Comparison of ENCODE assay signal across 10 cellular contexts in the genomic region with DNA sequence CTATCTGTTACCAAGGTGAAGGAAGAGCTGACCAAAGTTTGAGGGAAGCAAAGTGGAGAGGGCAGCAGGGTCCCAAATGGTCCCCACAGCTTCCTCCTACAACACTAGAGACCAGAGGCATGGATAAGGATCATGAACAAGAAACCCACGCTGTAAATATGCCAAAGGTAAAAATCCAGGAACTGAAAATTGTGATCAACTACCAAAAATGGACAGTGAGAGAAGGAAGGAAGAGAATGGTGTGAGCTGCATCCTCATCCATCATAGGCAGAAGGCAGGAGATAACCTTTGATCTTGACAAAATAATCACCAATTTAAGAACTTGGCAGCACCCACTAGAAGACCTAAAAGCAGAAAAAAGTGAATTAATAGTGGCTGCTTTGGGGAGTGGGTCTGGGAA.
DNase-seq lines count a peak whose midpoint lies in the region; ATAC-seq, FAIRE-seq and TF ChIP-seq lines count a peak whose summit lies in the region.
"Had no signal": no experiment of that assay in that cellular context is flagged by ENCODE, and none has a peak within 500 bp of the region (broad histone marks: within the 10 kb centered on the region; RNA-seq: fewer than 3 reads in every experiment).

No MANE protein-coding gene starts in this region.

- no peak for TF ChIP-seq EP300 in A549 (IDR thresholded peaks at IDR 0.05)

- H3K4me1 Mint-ChIP-seq in activated CD8-positive, alpha-beta T cell treated with anti-CD3 and anti-CD28 coated beads for 36 hours (ENCODE audit: low read depth): peaks cover 87% of the 10 kb centered on the region
- peaks cover 68 to 96% (median 90%) of the 10 kb centered on the region in 7 donors for H3K4me1 Mint-ChIP-seq in naive thymus-derived CD4-positive, alpha-beta T cell

- no peaks in the 10 kb centered on the region for H3K9me2 ChIP-seq in GM23248 (ENCODE audit: insufficient read depth)

- in situ Hi-C loops in GM23248 (cut with MboI): no loop called here

- CTCF ChIA-PET in A549 (lab: Yijun Ruan, JAX): interaction anchor here (0.7 to 16.2 kb wide), 10 partner anchors 7 to 219 kb away, joined by 3 to 488 read pairs (median 8); no protein-coding TSS in a partner anchor
- CTCF ChIA-PET in activated CD8-positive, alpha-beta T cell treated with anti-CD3 and anti-CD28 coated beads for 36 hours (lab: Charles Lee): interaction anchor here (0.7 to 3.1 kb wide), 12 partner anchors 7 to 84 kb away, joined by 3 to 16 read pairs (median 4); no protein-coding TSS in a partner anchor
- CTCF ChIA-PET in naive thymus-derived CD4-positive, alpha-beta T cell (lab: Charles Lee): interaction anchor here (1.2 to 2.5 kb wide), 4 partner anchors 8 to 19 kb away, joined by 4 to 11 read pairs (median 5); no protein-coding TSS in a partner anchor

- no peaks in the 10 kb centered on the region for H3K27me3 ChIP-seq in naive thymus-derived CD4-positive, alpha-beta T cell (ENCODE audit: control insufficient read depth in 2 of 2, insufficient read depth in 2 of 2, low read length in 2 of 2)
- H3K27me3 ChIP-seq in GM23248 (replicated peaks; ENCODE audit: insufficient read depth): no peaks in the 10 kb centered on the region

- TF ChIP-seq POLR2A in A549 (IDR thresholded peaks at IDR 0.05; ENCODE audit: low read length): no peak

- ATAC-seq in A549 (no peak), GM21529 (IDR thresholded peaks at IDR 0.05; ENCODE audit: unreplicated experiment) (no peak), HG02884 (IDR thresholded peaks at IDR 0.05; ENCODE audit: unreplicated experiment) (no peak)
- ATAC-seq in activated CD8-positive, alpha-beta T cell treated with anti-CD3 and anti-CD28 coated beads for 36 hours: no peak
- no peak for ATAC-seq in naive thymus-derived CD4-positive, alpha-beta T cell

- H3F3A ChIP-seq in GM23248 (ENCODE audit: insufficient read depth): peaks cover 11% of the 10 kb centered on the region; the same call in 1 of the 2 replicates

- H3K9me3 ChIP-seq in A549: no peaks in the 10 kb centered on the region
- no peaks in the 10 kb centered on the region for H3K9me3 ChIP-seq in naive thymus-derived CD4-positive, alpha-beta T cell (ENCODE audit: control insufficient read depth in 2 of 3, low read length in 3 of 3)
- H3K9me3 ChIP-seq in GM23248 (ENCODE audit: low read depth): no peaks in the 10 kb centered on the region

- peaks cover 5% of the 10 kb centered on the region for H3K36me3 Mint-ChIP-seq in activated CD8-positive, alpha-beta T cell treated with anti-CD3 and anti-CD28 coated beads for 36 hours (ENCODE audit: low read depth)
- H3K36me3 Mint-ChIP-seq in naive thymus-derived CD4-positive, alpha-beta T cell: peaks cover 0 to 8% (median 0%) of the 10 kb centered on the region in 5 donors

- H3K4me1 ChIP-seq in A549 (peaks cover 49% of the 10 kb centered on the region), GM23248 (ENCODE audit: insufficient read depth) (peaks cover 30% of the 10 kb centered on the region)
- H3K4me1 ChIP-seq in naive thymus-derived CD4-positive, alpha-beta T cell (ENCODE audit: control insufficient read depth in 2 of 2, insufficient read depth in 2 of 2, low read length in 2 of 2): peaks cover 79 to 80% of the 10 kb centered on the region in 2 donors

- intact Hi-C loops in activated CD8-positive, alpha-beta T cell treated with anti-CD3 and anti-CD28 coated beads for 36 hours (cut with micrococcal nuclease): no loop called here
- intact Hi-C loops in naive thymus-derived CD4-positive, alpha-beta T cell (cut with micrococcal nuclease): loop anchor here in 1 of 2 donors (5.0 kb wide), 1 partner anchor 126 kb away; a partner anchor contains a TSS

- no peak for TF ChIP-seq RAD21 in A549 (conservative IDR thresholded peaks at IDR 0.05 in 1 of 2, IDR thresholded peaks at IDR 0.05 in 1 of 2)

- no peak overlapping the region for H3K4me3 ChIP-seq in A549
- peak overlapping the region; percentile 50 for H3K4me3 ChIP-seq in GM12864 (ENCODE audit: low read depth, low read length)
- H3K4me3 ChIP-seq in naive thymus-derived CD4-positive, alpha-beta T cell (ENCODE audit: low read length): peak overlapping the region; percentile 27
- H3K4me3 ChIP-seq in GM23248: no peak overlapping the region

- no peaks in the 10 kb centered on the region for H3K9me3 Mint-ChIP-seq in activated CD8-positive, alpha-beta T cell treated with anti-CD3 and anti-CD28 coated beads for 36 hours
- no peaks in the 10 kb centered on the region for H3K9me3 Mint-ChIP-seq in naive thymus-derived CD4-positive, alpha-beta T cell

- no peak for FAIRE-seq in A549 (lab: Jason Lieb, UNC)

- H3K27ac Mint-ChIP-seq in activated CD8-positive, alpha-beta T cell treated with anti-CD3 and anti-CD28 coated beads for 36 hours: peak overlapping the region; percentile 89
- H3K27ac Mint-ChIP-seq in naive thymus-derived CD4-positive, alpha-beta T cell: peak overlapping the region; percentile 59 to 95 (median 89)

- peaks cover 87% of the 10 kb centered on the region for H3K79me2 ChIP-seq in GM23248 (ENCODE audit: insufficient read depth)

- H3K27ac ChIP-seq in A549 (peak overlapping the region; percentile 77 to 88; a peak in 4 of 6 replicates), GM23248 (no peak overlapping the region)
- H3K27ac ChIP-seq in naive thymus-derived CD4-positive, alpha-beta T cell (ENCODE audit: low read depth, low read length): peak overlapping the region; percentile 68
- H3K27ac ChIP-seq: coronary artery had no signal

- peak overlapping the region; percentile 51 for H3K4me3 Mint-ChIP-seq in activated CD8-positive, alpha-beta T cell treated with anti-CD3 and anti-CD28 coated beads for 36 hours
- peak overlapping the region; percentile 59 to 88 (median 78) for H3K4me3 Mint-ChIP-seq in naive thymus-derived CD4-positive, alpha-beta T cell

- POLR2A ChIA-PET in A549 (lab: Yijun Ruan, JAX): interaction anchor here (3.0 kb wide), 1 partner anchor 21 kb away, joined by 19 read pairs; no protein-coding TSS in a partner anchor
- POLR2A ChIA-PET in activated CD8-positive, alpha-beta T cell treated with anti-CD3 and anti-CD28 coated beads for 36 hours (lab: Charles Lee): interaction anchor here (0.6 to 4.8 kb wide), 5 partner anchors 10 to 130 kb away, joined by 3 to 27 read pairs (median 3); no protein-coding TSS in a partner anchor
- POLR2A ChIA-PET in naive thymus-derived CD4-positive, alpha-beta T cell (lab: Charles Lee): interaction anchor here (1.0 to 4.0 kb wide), 7 partner anchors 9 to 64 kb away, joined by 3 to 16 read pairs (median 4); no protein-coding TSS in a partner anchor

- TF ChIP-seq CTCF in A549 (IDR thresholded peaks at IDR 0.05) (no peak), GM12864 (IDR thresholded peaks at IDR 0.05; ENCODE audit: low read depth, low read length, missing control alignments) (no peak)
- no peak for TF ChIP-seq CTCF in activated CD8-positive, alpha-beta T cell treated with anti-CD3 and anti-CD28 coated beads for 36 hours (IDR thresholded peaks at IDR 0.05)

- no peak overlapping the region for H2AFZ ChIP-seq in GM23248

- peak overlapping the region; percentile 92 for H3K4me2 ChIP-seq in A549
- no peak overlapping the region for H3K4me2 ChIP-seq in GM23248 (ENCODE audit: unreplicated experiment)

- no peak overlapping the region for H3K9ac ChIP-seq in GM23248

- no peaks in the 10 kb centered on the region for H3K36me3 ChIP-seq in naive thymus-derived CD4-positive, alpha-beta T cell (ENCODE audit: control insufficient read depth in 2 of 3, insufficient read depth in 3 of 3, low read length in 3 of 3)
- H3K36me3 ChIP-seq in GM23248 (ENCODE audit: low read depth): no peaks in the 10 kb centered on the region

- H3K27me3 Mint-ChIP-seq in activated CD8-positive, alpha-beta T cell treated with anti-CD3 and anti-CD28 coated beads for 36 hours: no peaks in the 10 kb centered on the region
- H3K27me3 Mint-ChIP-seq in naive thymus-derived CD4-positive, alpha-beta T cell: no peaks in the 10 kb centered on the region

- no peaks in the 10 kb centered on the region; the same call in 1 of the 2 replicates for H4K20me1 ChIP-seq in GM23248 (ENCODE audit: insufficient read depth)

- 83% methylated on average over 1 of the region's 1 CpG for WGBS in A549 (ENCODE audit: missing lambda C conversion rate)
- 0 to 14% methylated on average over 1 of the region's 1 CpG for WGBS in GM23248 (ENCODE audit: low coverage in 1 of 2, low lambda C conversion rate in 2 of 2, missing lambda C conversion rate in 2 of 2), 2 experiments

- DNase-seq in A549 (ENCODE audit: low read depth in 1 of 2, low spot score in 1 of 2) (no peak), GM12864 (ENCODE audit: low read depth) (no peak), GM23248 (no peak), DMS79 treated with DMSO at 0.1 percent for 48 hours (lab: John Stamatoyannopoulos, UW) (no peak)
- no peak for DNase-seq in activated CD8-positive, alpha-beta T cell treated with anti-CD3 and anti-CD28 coated beads for 36 hours
- DNase-seq in naive thymus-derived CD4-positive, alpha-beta T cell: no peak
- DNase-seq: SHP77 treated with DMSO at 0.1 percent for 48 hours had no signal

TF ChIP-seq in A549, 52 proteins besides CTCF, POLR2A, EP300 and RAD21:
- no peak for TF ChIP-seq CHD4 (IDR thresholded peaks at IDR 0.05; ENCODE audit: borderline replicate concordance)
- no peak for TF ChIP-seq ZSCAN20 (CRISPR knock-in tag; IDR thresholded peaks at IDR 0.05)
- no peak for TF ChIP-seq SMC3 (IDR thresholded peaks at IDR 0.05)
- TF ChIP-seq, protein P1, sequence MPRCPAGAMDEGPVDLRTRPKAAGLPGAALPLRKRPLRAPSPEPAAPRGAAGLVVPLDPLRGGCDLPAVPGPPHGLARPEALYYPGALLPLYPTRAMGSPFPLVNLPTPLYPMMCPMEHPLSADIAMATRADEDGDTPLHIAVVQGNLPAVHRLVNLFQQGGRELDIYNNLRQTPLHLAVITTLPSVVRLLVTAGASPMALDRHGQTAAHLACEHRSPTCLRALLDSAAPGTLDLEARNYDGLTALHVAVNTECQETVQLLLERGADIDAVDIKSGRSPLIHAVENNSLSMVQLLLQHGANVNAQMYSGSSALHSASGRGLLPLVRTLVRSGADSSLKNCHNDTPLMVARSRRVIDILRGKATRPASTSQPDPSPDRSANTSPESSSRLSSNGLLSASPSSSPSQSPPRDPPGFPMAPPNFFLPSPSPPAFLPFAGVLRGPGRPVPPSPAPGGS (IDR thresholded peaks at IDR 0.05): no peak
- TF ChIP-seq ESRRA (IDR thresholded peaks at IDR 0.05; ENCODE audit: borderline replicate concordance, low read length): no peak
- TF ChIP-seq, protein P2, sequence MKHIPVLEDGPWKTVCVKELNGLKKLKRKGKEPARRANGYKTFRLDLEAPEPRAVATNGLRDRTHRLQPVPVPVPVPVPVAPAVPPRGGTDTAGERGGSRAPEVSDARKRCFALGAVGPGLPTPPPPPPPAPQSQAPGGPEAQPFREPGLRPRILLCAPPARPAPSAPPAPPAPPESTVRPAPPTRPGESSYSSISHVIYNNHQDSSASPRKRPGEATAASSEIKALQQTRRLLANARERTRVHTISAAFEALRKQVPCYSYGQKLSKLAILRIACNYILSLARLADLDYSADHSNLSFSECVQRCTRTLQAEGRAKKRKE (CRISPR knock-in tag; IDR thresholded peaks at IDR 0.05; ENCODE audit: low read depth): no peak
- TF ChIP-seq CHD2 (IDR thresholded peaks at IDR 0.05; ENCODE audit: low read length, partially characterized antibody): no peak

Comparison
In these comparisons a context has a peak if more than half of its experiments do, and no peak if none do; other contexts are left out.
1. H3K4me3 ChIP-seq: peak in GM12864 (single experiment) and naive thymus-derived CD4-positive, alpha-beta T cell (single experiment); none in A549 (single experiment) and GM23248 (single experiment).